Comparison of ENCODE assay signal across 20 cellular contexts in genomic region chr14:50371546-50371945, GRCh38.
"Had no signal": no experiment of that assay in that cellular context is flagged by ENCODE, and none has a peak within 500 bp of the region (broad histone marks: within the 10 kb centered on the region; RNA-seq: fewer than 3 reads in every experiment).

No MANE protein-coding gene starts in this region.

- H3K4me2 ChIP-seq: neural progenitor cell had no signal

- DNase-seq: dorsolateral prefrontal cortex; effector CD4-positive, alpha-beta T cell; head of caudate nucleus; mucosa of descending colon; naive thymus-derived CD4-positive, alpha-beta T cell; nucleus accumbens; ovary; posterior cingulate gyrus; retina; right lobe of liver; small intestine; stimulated activated CD4-positive, alpha-beta T cell treated with anti-CD3 and anti-CD28 coated beads, Interleukin-15, amount 100 ng/mL, for 24 hours; stimulated activated CD4-positive, alpha-beta T cell treated with anti-CD3 and anti-CD28 coated beads, Interleukin-2, amount 100 ng/mL, for 48 hours; stimulated activated naive B cell treated with anti-CD40 and anti-IgM and Interleukin-4, amounts not matched to agents 10 μg/mL and 1 μg/mL and 100 μg/mL, for 72 hours; transverse colon; upper lobe of right lung; uterus had no signal

- H2AFZ ChIP-seq: neural progenitor cell had no signal

- H3K27ac ChIP-seq: dorsolateral prefrontal cortex, neural progenitor cell, ovary, right lobe of liver, thoracic aorta, transverse colon, upper lobe of right lung, uterus had no signal

- H3K4me1 ChIP-seq: upper lobe of right lung, uterus had no signal

- H3K9me3 ChIP-seq: mucosa of descending colon, ovary, right lobe of liver, thoracic aorta, transverse colon, upper lobe of right lung, uterus had no signal

- ATAC-seq: mucosa of descending colon; naive thymus-derived CD4-positive, alpha-beta T cell; stimulated activated naive B cell treated with anti-CD40 and anti-IgM and Interleukin-4, amounts not matched to agents 10 μg/mL and 1 μg/mL and 100 μg/mL, for 72 hours; upper lobe of right lung had no signal

- H3K36me3 ChIP-seq: neural progenitor cell, ovary, right lobe of liver, thoracic aorta, transverse colon, upper lobe of right lung, uterus had no signal

- H3K27me3 ChIP-seq: dorsolateral prefrontal cortex, neural progenitor cell, ovary, right lobe of liver, transverse colon, upper lobe of right lung, uterus had no signal

- H3K4me3 ChIP-seq: dorsolateral prefrontal cortex, lung, mucosa of descending colon, neural progenitor cell, ovary, right lobe of liver, thoracic aorta, transverse colon, upper lobe of right lung, uterus had no signal
